Comparison of ENCODE assay signal across 1 cellular context in genomic region chr15:33194704-33195261, GRCh38.
TF ChIP-seq lines count a peak whose summit lies in the region.

A gene with protein sequence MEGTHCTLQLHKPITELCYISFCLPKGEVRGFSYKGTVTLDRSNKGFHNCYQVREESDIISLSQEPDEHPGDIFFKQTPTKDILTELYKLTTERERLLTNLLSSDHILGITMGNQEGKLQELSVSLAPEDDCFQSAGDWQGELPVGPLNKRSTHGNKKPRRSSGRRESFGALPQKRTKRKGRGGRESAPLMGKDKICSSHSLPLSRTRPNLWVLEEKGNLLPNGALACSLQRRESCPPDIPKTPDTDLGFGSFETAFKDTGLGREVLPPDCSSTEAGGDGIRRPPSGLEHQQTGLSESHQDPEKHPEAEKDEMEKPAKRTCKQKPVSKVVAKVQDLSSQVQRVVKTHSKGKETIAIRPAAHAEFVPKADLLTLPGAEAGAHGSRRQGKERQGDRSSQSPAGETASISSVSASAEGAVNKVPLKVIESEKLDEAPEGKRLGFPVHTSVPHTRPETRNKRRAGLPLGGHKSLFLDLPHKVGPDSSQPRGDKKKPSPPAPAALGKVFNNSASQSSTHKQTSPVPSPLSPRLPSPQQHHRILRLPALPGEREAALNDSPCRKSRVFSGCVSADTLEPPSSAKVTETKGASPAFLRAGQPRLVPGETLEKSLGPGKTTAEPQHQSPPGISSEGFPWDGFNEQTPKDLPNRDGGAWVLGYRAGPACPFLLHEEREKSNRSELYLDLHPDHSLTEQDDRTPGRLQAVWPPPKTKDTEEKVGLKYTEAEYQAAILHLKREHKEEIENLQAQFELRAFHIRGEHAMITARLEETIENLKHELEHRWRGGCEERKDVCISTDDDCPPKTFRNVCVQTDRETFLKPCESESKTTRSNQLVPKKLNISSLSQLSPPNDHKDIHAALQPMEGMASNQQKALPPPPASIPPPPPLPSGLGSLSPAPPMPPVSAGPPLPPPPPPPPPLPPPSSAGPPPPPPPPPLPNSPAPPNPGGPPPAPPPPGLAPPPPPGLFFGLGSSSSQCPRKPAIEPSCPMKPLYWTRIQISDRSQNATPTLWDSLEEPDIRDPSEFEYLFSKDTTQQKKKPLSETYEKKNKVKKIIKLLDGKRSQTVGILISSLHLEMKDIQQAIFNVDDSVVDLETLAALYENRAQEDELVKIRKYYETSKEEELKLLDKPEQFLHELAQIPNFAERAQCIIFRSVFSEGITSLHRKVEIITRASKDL (N-terminal part only) (minus strand): TSS chr15:33194714. CDS start chr15:33154914, 39,800 bp downstream.

TF ChIP-seq in IMR-90, 13 proteins besides CTCF, POLR2A, EP300 and RAD21:
- TF ChIP-seq SMC3 (IDR thresholded peaks at IDR 0.05; ENCODE audit: low read depth, low read length) (no peak), BHLHE40 (IDR thresholded peaks at IDR 0.05; ENCODE audit: low read depth, low read length) (peak; percentile 88), USF2 (IDR thresholded peaks at IDR 0.05; ENCODE audit: low read depth, low read length) (no peak), RCOR1 (IDR thresholded peaks at IDR 0.05; ENCODE audit: insufficient replicate concordance, low read length) (no peak), MAFK (IDR thresholded peaks at IDR 0.05; ENCODE audit: low read depth, low read length) (no peak), NFE2L2 (IDR thresholded peaks at IDR 0.05; ENCODE audit: low read depth, low read length) (no peak), FOS (IDR thresholded peaks at IDR 0.05; ENCODE audit: low read depth, low read length) (0 out of 2 replicates have a peak, but pooled peaks have one; percentile 24)
